18 cellular contexts compared by ENCODE assay signal in genomic region chr2:43233218-43234212, GRCh38. TPM values are rescaled to one million over a fixed set of nuclear protein-coding genes. Genes with fewer than 3 reads are reported as not detected.
DNase-seq lines count a peak whose midpoint lies in the region; ATAC-seq, FAIRE-seq and TF ChIP-seq lines count a peak whose summit lies in the region.
"Had no signal": no experiment of that assay in that cellular context is flagged by ENCODE, and none has a peak within 500 bp of the region (broad histone marks: within the 10 kb centered on the region; RNA-seq: fewer than 3 reads in every experiment).

No MANE protein-coding gene starts in this region.

- no peaks in the 10 kb centered on the region for H3K9me3 ChIP-seq in GM12878 (replicated peaks; ENCODE audit: control insufficient read depth, insufficient read depth, low read length)
- H3K9me3 ChIP-seq: A549, heart right ventricle had no signal

- FAIRE-seq in GM12878 (lab: Jason Lieb, UNC): no peak
- FAIRE-seq: A549, small intestine had no signal

- intact Hi-C loops in activated CD8-positive, alpha-beta T cell treated with anti-CD3 and anti-CD28 coated beads for 36 hours (cut with micrococcal nuclease): no loop called here
- intact Hi-C loops in GM12878 (cut with micrococcal nuclease; ENCODE audit: unreplicated experiment): no loop called here

- H4K20me1 ChIP-seq in GM12878 (ENCODE audit: control insufficient read depth, insufficient read depth): no peaks in the 10 kb centered on the region

- WGBS in GM12878 (ENCODE audit: insufficient coverage, insufficient replicate concordance, low lambda C conversion rate, missing lambda C conversion rate): 89% methylated on average over 9 of the region's 9 CpGs

- H3K4me1 Mint-ChIP-seq in activated CD8-positive, alpha-beta T cell treated with anti-CD3 and anti-CD28 coated beads, Interleukin-2, amount 10 ng/mL, durations not matched to agents 7 days and 5 days (ENCODE audit: low read depth): peaks cover 20% of the 10 kb centered on the region
- peaks cover 21% of the 10 kb centered on the region for H3K4me1 Mint-ChIP-seq in activated CD8-positive, alpha-beta T cell treated with anti-CD3 and anti-CD28 coated beads for 36 hours (ENCODE audit: low read depth)
- peaks cover 59% of the 10 kb centered on the region for H3K4me1 Mint-ChIP-seq in stimulated activated memory B cell treated with anti-CD40 and anti-IgM and Interleukin-4, amounts not matched to agents 10 μg/mL and 1 μg/mL and 100 μg/mL, for 72 hours

- H3K27me3 ChIP-seq in GM12878 (replicated peaks in 1 of 2; ENCODE audit: control insufficient read depth in 2 of 2, insufficient read depth in 2 of 2, low read length in 1 of 2): no peaks in the 10 kb centered on the region
- H3K27me3 ChIP-seq: heart right ventricle had no signal

- POLR2A ChIA-PET in activated CD8-positive, alpha-beta T cell treated with anti-CD3 and anti-CD28 coated beads, Interleukin-2, amount 10 ng/mL, durations not matched to agents 7 days and 5 days (lab: Charles Lee): no interaction called here
- POLR2A ChIA-PET in activated CD8-positive, alpha-beta T cell treated with anti-CD3 and anti-CD28 coated beads for 36 hours (lab: Charles Lee): no interaction called here
- POLR2A ChIA-PET in GM12878 (lab: Charles Lee): interaction anchor here (0.6 kb wide), 1 partner anchor 60 kb away, joined by 5 read pairs; no protein-coding TSS in a partner anchor

- no peak overlapping the region for H3K4me2 ChIP-seq in GM12878 (ENCODE audit: control insufficient read depth, insufficient read depth)
- H3K4me2 ChIP-seq: A549 had no signal

- no peak overlapping the region for H2AFZ ChIP-seq in GM12878 (ENCODE audit: control insufficient read depth, low read depth, low read length)

- SMC1A ChIA-PET in GM12878 (lab: Charles Lee; ENCODE audit: uncharacterized antibody, unreplicated experiment): interaction anchor here (0.6 to 7.2 kb wide), 7 partner anchors 16 to 318 kb away, joined by 3 to 170 read pairs (median 3); no protein-coding TSS in a partner anchor

- TF ChIP-seq POLR2A in GM12878 (IDR thresholded peaks at IDR 0.05; ENCODE audit: low read depth, low read length): no peak

- in situ Hi-C loops in GM12878 (cut with MboI): loop anchor here (5.0 kb wide), 3 partner anchors 106 to 286 kb away; no protein-coding TSS in a partner anchor

- no peaks in the 10 kb centered on the region for H3K27me3 Mint-ChIP-seq in activated CD8-positive, alpha-beta T cell treated with anti-CD3 and anti-CD28 coated beads, Interleukin-2, amount 10 ng/mL, durations not matched to agents 7 days and 5 days (ENCODE audit: low read depth)
- H3K27me3 Mint-ChIP-seq in activated CD8-positive, alpha-beta T cell treated with anti-CD3 and anti-CD28 coated beads for 36 hours: no peaks in the 10 kb centered on the region
- no peaks in the 10 kb centered on the region for H3K27me3 Mint-ChIP-seq in stimulated activated memory B cell treated with anti-CD40 and anti-IgM and Interleukin-4, amounts not matched to agents 10 μg/mL and 1 μg/mL and 100 μg/mL, for 72 hours
- H3K27me3 Mint-ChIP-seq: activated naive CD8-positive, alpha-beta T cell treated with anti-CD3 and anti-CD28 coated beads, Interleukin-2, amount 10 ng/mL, durations not matched to agents 7 days and 5 days; type B pancreatic cell had no signal

- peak overlapping the region; percentile 37 for H3K27ac Mint-ChIP-seq in activated CD8-positive, alpha-beta T cell treated with anti-CD3 and anti-CD28 coated beads, Interleukin-2, amount 10 ng/mL, durations not matched to agents 7 days and 5 days
- H3K27ac Mint-ChIP-seq in activated CD8-positive, alpha-beta T cell treated with anti-CD3 and anti-CD28 coated beads for 36 hours: no peak overlapping the region
- H3K27ac Mint-ChIP-seq in stimulated activated memory B cell treated with anti-CD40 and anti-IgM and Interleukin-4, amounts not matched to agents 10 μg/mL and 1 μg/mL and 100 μg/mL, for 72 hours: peak overlapping the region; percentile 71
- H3K27ac Mint-ChIP-seq: activated naive CD8-positive, alpha-beta T cell treated with anti-CD3 and anti-CD28 coated beads, Interleukin-2, amount 10 ng/mL, durations not matched to agents 7 days and 5 days; type B pancreatic cell had no signal

- no peak overlapping the region for H3K4me3 Mint-ChIP-seq in activated CD8-positive, alpha-beta T cell treated with anti-CD3 and anti-CD28 coated beads, Interleukin-2, amount 10 ng/mL, durations not matched to agents 7 days and 5 days
- no peak overlapping the region for H3K4me3 Mint-ChIP-seq in activated CD8-positive, alpha-beta T cell treated with anti-CD3 and anti-CD28 coated beads for 36 hours
- no peak overlapping the region for H3K4me3 Mint-ChIP-seq in stimulated activated memory B cell treated with anti-CD40 and anti-IgM and Interleukin-4, amounts not matched to agents 10 μg/mL and 1 μg/mL and 100 μg/mL, for 72 hours
- H3K4me3 Mint-ChIP-seq: activated naive CD8-positive, alpha-beta T cell treated with anti-CD3 and anti-CD28 coated beads, Interleukin-2, amount 10 ng/mL, durations not matched to agents 7 days and 5 days; type B pancreatic cell had no signal

- TF ChIP-seq CTCF in activated CD8-positive, alpha-beta T cell treated with anti-CD3 and anti-CD28 coated beads for 36 hours (IDR thresholded peaks at IDR 0.05): no peak
- TF ChIP-seq CTCF in GM12878 (IDR thresholded peaks at IDR 0.05 in 2 of 3, conservative IDR thresholded peaks at IDR 0.05 in 1 of 3; ENCODE audit: control insufficient read depth in 2 of 3, extremely low read depth in 1 of 3, insufficient read depth in 1 of 3, low read depth in 3 of 3, low read length in 3 of 3): no peak

- H3K4me1 ChIP-seq in GM12878 (ENCODE audit: control insufficient read depth, insufficient read depth, low read length): peaks cover 16% of the 10 kb centered on the region

- H3K9ac ChIP-seq in GM12878 (ENCODE audit: control insufficient read depth, insufficient read depth, low read length): no peak overlapping the region

- CTCF ChIA-PET in activated CD8-positive, alpha-beta T cell treated with anti-CD3 and anti-CD28 coated beads, Interleukin-2, amount 10 ng/mL, durations not matched to agents 7 days and 5 days (lab: Charles Lee): no interaction called here
- CTCF ChIA-PET in activated CD8-positive, alpha-beta T cell treated with anti-CD3 and anti-CD28 coated beads for 36 hours (lab: Charles Lee): interaction anchor here (1.0 to 19.3 kb wide), 2 partner anchors 101 to 250 kb away, joined by 3 to 647 read pairs; no protein-coding TSS in a partner anchor
- CTCF ChIA-PET in GM12878 (lab: Yijun Ruan, JAX): interaction anchor here (0.9 kb wide), 1 partner anchor 269 kb away, joined by 3 read pairs; no protein-coding TSS in a partner anchor

- BruUV-seq in GM12878 (replicated peaks; lab: Mats Ljungman, UMichigan): no TSS peak

- RAD21 ChIA-PET in GM12878 (lab: Charles Lee; ENCODE audit: unreplicated experiment): interaction anchor here (1.3 kb wide), 1 partner anchor 250 kb away, joined by 8 read pairs; no protein-coding TSS in a partner anchor

- peak overlapping the region; percentile 8; the same call in 1 of the 2 replicates for H3K27ac ChIP-seq in GM12878 (ENCODE audit: control insufficient read depth, insufficient read depth)
- H3K27ac ChIP-seq: A549 had no signal

- no peak overlapping the region for H3K4me3 ChIP-seq in GM12878
- H3K4me3 ChIP-seq: A549, heart right ventricle had no signal

- H3K36me3 Mint-ChIP-seq in activated CD8-positive, alpha-beta T cell treated with anti-CD3 and anti-CD28 coated beads, Interleukin-2, amount 10 ng/mL, durations not matched to agents 7 days and 5 days (ENCODE audit: low read depth): peaks cover 15% of the 10 kb centered on the region
- peaks cover 14% of the 10 kb centered on the region for H3K36me3 Mint-ChIP-seq in activated CD8-positive, alpha-beta T cell treated with anti-CD3 and anti-CD28 coated beads for 36 hours (ENCODE audit: low read depth)
- H3K36me3 Mint-ChIP-seq in stimulated activated memory B cell treated with anti-CD40 and anti-IgM and Interleukin-4, amounts not matched to agents 10 μg/mL and 1 μg/mL and 100 μg/mL, for 72 hours: peaks cover 27% of the 10 kb centered on the region

- TF ChIP-seq RAD21 in GM12878 (IDR thresholded peaks at IDR 0.05; ENCODE audit: insufficient read depth, low read depth, low read length): no peak

- H3K9me3 Mint-ChIP-seq in activated CD8-positive, alpha-beta T cell treated with anti-CD3 and anti-CD28 coated beads, Interleukin-2, amount 10 ng/mL, durations not matched to agents 7 days and 5 days (ENCODE audit: insufficient read depth): no peaks in the 10 kb centered on the region
- no peaks in the 10 kb centered on the region for H3K9me3 Mint-ChIP-seq in activated CD8-positive, alpha-beta T cell treated with anti-CD3 and anti-CD28 coated beads for 36 hours
- no peaks in the 10 kb centered on the region for H3K9me3 Mint-ChIP-seq in stimulated activated memory B cell treated with anti-CD40 and anti-IgM and Interleukin-4, amounts not matched to agents 10 μg/mL and 1 μg/mL and 100 μg/mL, for 72 hours
- H3K9me3 Mint-ChIP-seq: activated naive CD8-positive, alpha-beta T cell treated with anti-CD3 and anti-CD28 coated beads, Interleukin-2, amount 10 ng/mL, durations not matched to agents 7 days and 5 days; type B pancreatic cell had no signal

- H3K36me3 ChIP-seq in GM12878 (ENCODE audit: control insufficient read depth in 2 of 2, insufficient read depth in 2 of 2, low read length in 1 of 2): peaks cover 0 to 3% of the 10 kb centered on the region in 2 experiments; a peak in 2 of 4 replicates

- no peaks in the 10 kb centered on the region for H3K79me2 ChIP-seq in GM12878 (ENCODE audit: control insufficient read depth, insufficient read depth, low read length)

- no peak for ATAC-seq in activated CD8-positive, alpha-beta T cell treated with anti-CD3 and anti-CD28 coated beads, Interleukin-2, amount 10 ng/mL, durations not matched to agents 7 days and 5 days
- ATAC-seq in activated CD8-positive, alpha-beta T cell treated with anti-CD3 and anti-CD28 coated beads for 36 hours: no peak
- no peak for ATAC-seq in GM12878
- ATAC-seq in stimulated activated memory B cell treated with anti-CD40 and anti-IgM and Interleukin-4, amounts not matched to agents 10 μg/mL and 1 μg/mL and 100 μg/mL, for 72 hours: peak; percentile 49
- no peak for ATAC-seq in GM21447 (IDR thresholded peaks at IDR 0.05; ENCODE audit: unreplicated experiment)
- ATAC-seq: left colon, PC-3 had no signal

- no peak for DNase-seq in activated CD8-positive, alpha-beta T cell treated with anti-CD3 and anti-CD28 coated beads, Interleukin-2, amount 10 ng/mL, durations not matched to agents 7 days and 5 days
- DNase-seq in activated CD8-positive, alpha-beta T cell treated with anti-CD3 and anti-CD28 coated beads for 36 hours: no peak
- DNase-seq in NCI-H82 (lab: John Stamatoyannopoulos, UW) (peak; percentile 94), GM12878 (ENCODE audit: low read depth, low spot score) (no peak), NCI-H2107 treated with DMSO at 0.1 percent for 48 hours (lab: John Stamatoyannopoulos, UW; ENCODE audit: unreplicated experiment) (no peak), GM19240 (ENCODE audit: insufficient read length, low spot score) (no peak)
- DNase-seq: activated naive CD8-positive, alpha-beta T cell treated with anti-CD3 and anti-CD28 coated beads, Interleukin-2, amount 10 ng/mL, durations not matched to agents 7 days and 5 days; cerebellar nuclear complex; H7; heart right ventricle; left colon; NCI-H1930; PC-3; small intestine had no signal

- TF ChIP-seq EP300 in GM12878 (IDR thresholded peaks at IDR 0.05; ENCODE audit: borderline replicate concordance in 1 of 2, control insufficient read depth in 1 of 2, low read depth in 2 of 2, low read length in 2 of 2): no peak

RNA-seq across cellular contexts. Expression of gene ZFP36L2, which starts 7.1 kb away (rescaled TPM):
- total RNA-seq in activated CD8-positive, alpha-beta T cell treated with anti-CD3 and anti-CD28 coated beads, Interleukin-2, amount 10 ng/mL, durations not matched to agents 7 days and 5 days: 100 to 1,000 TPM; 166 TPM
- 100 to 1,000 TPM; 102 to 106 TPM for total RNA-seq in activated CD8-positive, alpha-beta T cell treated with anti-CD3 and anti-CD28 coated beads for 36 hours
- total RNA-seq in GM12878 (2013; cell fraction: nucleolus; rRNA removed): 8.2 and 9.1 TPM in 2 replicates
- total RNA-seq in GM12878 (2014; rRNA removed) (3.9 and 4.9 TPM in 2 replicates), GM12878 (2014; rRNA removed; fragmentation: Illumina TruSeq; extraction: Trizol) (4.0 and 4.3 TPM in 2 replicates), GM12878 (2021) (58.0 and 64.9 TPM in 2 replicates)
- 14.3 TPM for polyA plus RNA-seq in GM12878 (2011; ENCODE audit: low read depth)
- polyA plus RNA-seq in GM12878 (2011; rRNA removed) (12.8 and 16.0 TPM in 2 replicates), GM12878 (2014; fragmentation: Illumina TruSeq; extraction: Trizol) (17.4 and 22.0 TPM in 2 replicates), GM12878 (2014; fragmentation: Nextera tagmentation; extraction: Ambion mirVana) (10 to 100 TPM; 25.5 to 43.3 TPM), GM12878 (2014; rRNA removed) (21.7 and 28.8 TPM in 2 replicates), GM12878 (2016; fragmentation: Nextera tagmentation; extraction: Ambion mirVana) (10 to 100 TPM in 1 of 2 experiments, 1 to 10 TPM in 1; 8.8 to 54.6 TPM)
- polyA plus RNA-seq in GM12878 (2011; cell fraction: cytosol; rRNA removed): 7.2 TPM in 2 replicates
- 16.1 and 27.5 TPM in 2 replicates for polyA plus RNA-seq in GM12878 (2011; cell fraction: nucleus; rRNA removed)
- 30.3 and 31.6 TPM in 2 replicates for polyA plus RNA-seq in GM12878 (2012)
- polyA minus RNA-seq in GM12878 (2011; rRNA and poly(A)+ RNA removed): 4.1 and 5.2 TPM in 2 replicates
- 21.9 and 27.0 TPM in 2 replicates for polyA minus RNA-seq in GM12878 (2011; cell fraction: cytosol; rRNA and poly(A)+ RNA removed)
- 9.4 and 21.8 TPM in 2 replicates for polyA minus RNA-seq in GM12878 (2011; cell fraction: nucleus; rRNA and poly(A)+ RNA removed)
